1 cellular context compared by ENCODE assay signal in the genomic region with DNA sequence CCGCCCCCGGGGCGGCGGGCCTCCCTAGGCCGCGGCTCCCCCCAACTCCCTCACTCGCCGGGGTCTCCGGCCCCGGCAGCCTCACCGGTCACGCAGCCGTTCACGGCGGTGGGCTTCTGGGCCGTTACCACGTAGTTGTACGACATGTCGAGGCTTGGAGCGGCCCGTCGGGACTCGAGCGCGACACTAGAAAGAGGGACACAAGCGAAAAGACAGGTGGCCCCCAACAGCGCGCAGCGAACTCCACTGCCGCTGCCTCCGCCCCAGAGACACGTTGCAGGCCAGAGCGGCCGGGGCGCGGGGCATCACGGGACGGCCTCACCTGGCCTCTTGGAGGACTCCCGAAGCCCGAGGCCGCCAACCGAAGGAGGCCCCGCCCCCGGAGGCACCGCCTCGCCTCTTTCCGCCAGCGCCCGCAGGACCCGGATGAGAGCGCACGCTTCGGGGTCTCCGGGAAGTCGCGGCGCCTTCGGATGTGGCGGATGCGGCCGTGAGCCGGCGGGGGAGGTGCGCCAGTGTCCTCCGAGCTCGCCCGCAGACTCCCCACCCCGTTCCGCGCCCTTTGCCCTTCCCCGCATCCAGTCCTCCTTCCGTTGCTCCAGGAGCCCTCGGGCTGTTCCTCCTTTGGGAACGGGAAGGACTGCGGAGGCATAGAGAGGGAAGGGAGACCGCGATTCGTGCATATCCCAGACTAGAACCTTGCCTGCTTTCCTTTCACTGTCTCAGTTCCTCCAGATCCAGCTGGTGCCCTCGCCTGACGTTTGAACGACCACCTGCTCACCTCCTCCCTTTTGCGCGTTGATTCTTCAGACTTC.
TF ChIP-seq lines count a peak whose summit lies in the region.

Gene DDB1 (minus strand): TSS at position 283 of the 815 bp plus-strand sequence. CDS start 137 bp downstream, at position 146.
Gene TKFC (plus strand): TSS at position 406 of the 815 bp plus-strand sequence. CDS start 1,501 bp downstream, outside the sequence.

TF ChIP-seq in HEK293, 187 proteins besides CTCF, POLR2A, EP300 and RAD21 (continued from another document and continues in another):
- TF ChIP-seq, protein P1, sequence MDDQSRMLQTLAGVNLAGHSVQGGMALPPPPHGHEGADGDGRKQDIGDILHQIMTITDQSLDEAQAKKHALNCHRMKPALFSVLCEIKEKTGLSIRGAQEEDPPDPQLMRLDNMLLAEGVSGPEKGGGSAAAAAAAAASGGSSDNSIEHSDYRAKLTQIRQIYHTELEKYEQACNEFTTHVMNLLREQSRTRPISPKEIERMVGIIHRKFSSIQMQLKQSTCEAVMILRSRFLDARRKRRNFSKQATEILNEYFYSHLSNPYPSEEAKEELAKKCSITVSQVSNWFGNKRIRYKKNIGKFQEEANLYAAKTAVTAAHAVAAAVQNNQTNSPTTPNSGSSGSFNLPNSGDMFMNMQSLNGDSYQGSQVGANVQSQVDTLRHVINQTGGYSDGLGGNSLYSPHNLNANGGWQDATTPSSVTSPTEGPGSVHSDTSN (CRISPR knock-in tag; IDR thresholded peaks at IDR 0.05): peak; percentile 63; the same call in 1 of the 2 replicates
- TF ChIP-seq SP7 (tag by site-specific recombination; IDR thresholded peaks at IDR 0.05) (peak; percentile 75), ZNF843 (tag by site-specific recombination; IDR thresholded peaks at IDR 0.05) (peak; percentile 55), ZFP37 (tag by site-specific recombination; IDR thresholded peaks at IDR 0.05) (0 out of 2 replicates have a peak, but pooled peaks have one; percentile 27), SP3 (tag by site-specific recombination; IDR thresholded peaks at IDR 0.05) (peak; percentile 79), ZNF610 (tag by site-specific recombination; IDR thresholded peaks at IDR 0.05; ENCODE audit: borderline replicate concordance) (no peak), ZNF76 (tag by site-specific recombination; IDR thresholded peaks at IDR 0.05; ENCODE audit: borderline replicate concordance, low read depth) (peak; percentile 96), FEZF1 (tag by site-specific recombination; IDR thresholded peaks at IDR 0.05) (peak; percentile 47), ZNF394 (tag by site-specific recombination; IDR thresholded peaks at IDR 0.05; ENCODE audit: borderline replicate concordance) (peak; percentile 55; the same call in 1 of the 2 replicates), ZNF561 (tag by site-specific recombination; IDR thresholded peaks at IDR 0.05; ENCODE audit: borderline replicate concordance) (peak; percentile 59; the same call in 1 of the 2 replicates), ZNF776 (tag by site-specific recombination; IDR thresholded peaks at IDR 0.05; ENCODE audit: borderline replicate concordance) (no peak), ZBTB11 (tag by site-specific recombination; conservative IDR thresholded peaks at IDR 0.05; ENCODE audit: low read depth) (peak; percentile 52), GLIS1 (tag by site-specific recombination; IDR thresholded peaks at IDR 0.05) (peak; percentile 94), ZNF391 (tag by site-specific recombination; IDR thresholded peaks at IDR 0.05; ENCODE audit: borderline replicate concordance, low read depth) (0 out of 2 replicates have a peak, but pooled peaks have one; percentile 25), ZXDB (tag by site-specific recombination; IDR thresholded peaks at IDR 0.05) (peak; percentile 78), SP2 (tag by site-specific recombination; IDR thresholded peaks at IDR 0.05) (peak; percentile 83), ZNF114 (tag by site-specific recombination; IDR thresholded peaks at IDR 0.05) (no peak), ZBTB17 (tag by site-specific recombination; IDR thresholded peaks at IDR 0.05) (peak; percentile 69), ZNF184 (tag by site-specific recombination; IDR thresholded peaks at IDR 0.05) (no peak), ZSCAN30 (tag by site-specific recombination; IDR thresholded peaks at IDR 0.05) (peak; percentile 26; the same call in 1 of the 2 replicates), PRDM2 (tag by site-specific recombination; IDR thresholded peaks at IDR 0.05; ENCODE audit: borderline replicate concordance) (0 out of 2 replicates have a peak, but pooled peaks have one; percentile 26), ZNF639 (tag by site-specific recombination; IDR thresholded peaks at IDR 0.05) (no peak), SCRT2 (tag by site-specific recombination; IDR thresholded peaks at IDR 0.05) (peak; percentile 77), ZEB2 (tag by site-specific recombination; IDR thresholded peaks at IDR 0.05) (peak; percentile 89; the same call in 1 of the 2 replicates), BCL11A (tag by site-specific recombination; IDR thresholded peaks at IDR 0.05; ENCODE audit: low read depth) (no peak), KLF9 (tag by site-specific recombination; IDR thresholded peaks at IDR 0.05; ENCODE audit: low read depth) (0 out of 2 replicates have a peak, but pooled peaks have one; percentile 32), ZNF660 (tag by site-specific recombination; IDR thresholded peaks at IDR 0.05) (peak; percentile 54; the same call in 1 of the 2 replicates), GLIS2 (tag by site-specific recombination; IDR thresholded peaks at IDR 0.05) (peak; percentile 90), ZFHX2 (tag by site-specific recombination; conservative IDR thresholded peaks at IDR 0.05) (peak; percentile 30; the same call in 1 of the 2 replicates), ZNF785 (tag by site-specific recombination; IDR thresholded peaks at IDR 0.05) (no peak), ZBTB7A (tag by site-specific recombination; IDR thresholded peaks at IDR 0.05; ENCODE audit: low read depth) (0 out of 2 replicates have a peak, but pooled peaks have one; percentile 12)
- TF ChIP-seq, protein P2, sequence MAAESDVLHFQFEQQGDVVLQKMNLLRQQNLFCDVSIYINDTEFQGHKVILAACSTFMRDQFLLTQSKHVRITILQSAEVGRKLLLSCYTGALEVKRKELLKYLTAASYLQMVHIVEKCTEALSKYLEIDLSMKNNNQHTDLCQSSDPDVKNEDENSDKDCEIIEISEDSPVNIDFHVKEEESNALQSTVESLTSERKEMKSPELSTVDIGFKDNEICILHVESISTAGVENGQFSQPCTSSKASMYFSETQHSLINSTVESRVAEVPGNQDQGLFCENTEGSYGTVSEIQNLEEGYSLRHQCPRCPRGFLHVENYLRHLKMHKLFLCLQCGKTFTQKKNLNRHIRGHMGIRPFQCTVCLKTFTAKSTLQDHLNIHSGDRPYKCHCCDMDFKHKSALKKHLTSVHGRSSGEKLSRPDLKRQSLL (tag by site-specific recombination; IDR thresholded peaks at IDR 0.05): no peak
- TF ChIP-seq, protein P3, sequence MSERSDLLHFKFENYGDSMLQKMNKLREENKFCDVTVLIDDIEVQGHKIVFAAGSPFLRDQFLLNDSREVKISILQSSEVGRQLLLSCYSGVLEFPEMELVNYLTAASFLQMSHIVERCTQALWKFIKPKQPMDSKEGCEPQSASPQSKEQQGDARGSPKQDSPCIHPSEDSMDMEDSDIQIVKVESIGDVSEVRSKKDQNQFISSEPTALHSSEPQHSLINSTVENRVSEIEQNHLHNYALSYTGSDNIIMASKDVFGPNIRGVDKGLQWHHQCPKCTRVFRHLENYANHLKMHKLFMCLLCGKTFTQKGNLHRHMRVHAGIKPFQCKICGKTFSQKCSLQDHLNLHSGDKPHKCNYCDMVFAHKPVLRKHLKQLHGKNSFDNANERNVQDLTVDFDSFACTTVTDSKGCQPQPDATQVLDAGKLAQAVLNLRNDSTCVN (tag by site-specific recombination; optimal IDR thresholded peaks at IDR 0.05): peak; percentile 67
- TF ChIP-seq, protein P4, sequence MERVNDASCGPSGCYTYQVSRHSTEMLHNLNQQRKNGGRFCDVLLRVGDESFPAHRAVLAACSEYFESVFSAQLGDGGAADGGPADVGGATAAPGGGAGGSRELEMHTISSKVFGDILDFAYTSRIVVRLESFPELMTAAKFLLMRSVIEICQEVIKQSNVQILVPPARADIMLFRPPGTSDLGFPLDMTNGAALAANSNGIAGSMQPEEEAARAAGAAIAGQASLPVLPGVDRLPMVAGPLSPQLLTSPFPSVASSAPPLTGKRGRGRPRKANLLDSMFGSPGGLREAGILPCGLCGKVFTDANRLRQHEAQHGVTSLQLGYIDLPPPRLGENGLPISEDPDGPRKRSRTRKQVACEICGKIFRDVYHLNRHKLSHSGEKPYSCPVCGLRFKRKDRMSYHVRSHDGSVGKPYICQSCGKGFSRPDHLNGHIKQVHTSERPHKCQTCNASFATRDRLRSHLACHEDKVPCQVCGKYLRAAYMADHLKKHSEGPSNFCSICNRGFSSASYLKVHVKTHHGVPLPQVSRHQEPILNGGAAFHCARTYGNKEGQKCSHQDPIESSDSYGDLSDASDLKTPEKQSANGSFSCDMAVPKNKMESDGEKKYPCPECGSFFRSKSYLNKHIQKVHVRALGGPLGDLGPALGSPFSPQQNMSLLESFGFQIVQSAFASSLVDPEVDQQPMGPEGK (tag by site-specific recombination; IDR thresholded peaks at IDR 0.05): peak; percentile 64
- TF ChIP-seq, protein P5, sequence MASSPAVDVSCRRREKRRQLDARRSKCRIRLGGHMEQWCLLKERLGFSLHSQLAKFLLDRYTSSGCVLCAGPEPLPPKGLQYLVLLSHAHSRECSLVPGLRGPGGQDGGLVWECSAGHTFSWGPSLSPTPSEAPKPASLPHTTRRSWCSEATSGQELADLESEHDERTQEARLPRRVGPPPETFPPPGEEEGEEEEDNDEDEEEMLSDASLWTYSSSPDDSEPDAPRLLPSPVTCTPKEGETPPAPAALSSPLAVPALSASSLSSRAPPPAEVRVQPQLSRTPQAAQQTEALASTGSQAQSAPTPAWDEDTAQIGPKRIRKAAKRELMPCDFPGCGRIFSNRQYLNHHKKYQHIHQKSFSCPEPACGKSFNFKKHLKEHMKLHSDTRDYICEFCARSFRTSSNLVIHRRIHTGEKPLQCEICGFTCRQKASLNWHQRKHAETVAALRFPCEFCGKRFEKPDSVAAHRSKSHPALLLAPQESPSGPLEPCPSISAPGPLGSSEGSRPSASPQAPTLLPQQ (tag by site-specific recombination; IDR thresholded peaks at IDR 0.05): peak; percentile 41; the same call in 1 of the 2 replicates
